17 cellular contexts compared by ENCODE assay signal in genomic region chr1:213123532-213123931, GRCh38.
DNase-seq lines count a peak whose midpoint lies in the region; ATAC-seq, FAIRE-seq and TF ChIP-seq lines count a peak whose summit lies in the region.
"Had no signal": no experiment of that assay in that cellular context is flagged by ENCODE, and none has a peak within 500 bp of the region (broad histone marks: within the 10 kb centered on the region; RNA-seq: fewer than 3 reads in every experiment).

No MANE protein-coding gene starts in this region.

- no peaks in the 10 kb centered on the region for H3K79me1 ChIP-seq in trophoblast cell (ENCODE audit: low read length)

- no peak overlapping the region for H3K4me3 Mint-ChIP-seq in activated CD8-positive, alpha-beta T cell treated with anti-CD3 and anti-CD28 coated beads for 36 hours
- H3K4me3 Mint-ChIP-seq: CD4-positive, alpha-beta T cell; type B pancreatic cell had no signal

- no peak overlapping the region for H3K4ac ChIP-seq in trophoblast cell (ENCODE audit: low read depth, low read length)

- H3K23ac ChIP-seq in trophoblast cell (ENCODE audit: low read length), result no peak overlapping the region

- no peak overlapping the region for H4K12ac ChIP-seq in trophoblast cell (ENCODE audit: low read depth, low read length)

- no peak overlapping the region for H3K14ac ChIP-seq in trophoblast cell (ENCODE audit: low read length)

- no peak overlapping the region for H2AFZ ChIP-seq in trophoblast cell (ENCODE audit: insufficient read depth, low read length, poor library complexity)

- no peak overlapping the region for H3K9ac ChIP-seq in trophoblast cell (ENCODE audit: low read length)
- H3K9ac ChIP-seq: KMS-11 had no signal

- no peaks in the 10 kb centered on the region for H3K36me3 ChIP-seq in trophoblast cell (ENCODE audit: control insufficient read depth in 1 of 2, insufficient read depth in 2 of 2, low read length in 2 of 2)

- H3K9me3 Mint-ChIP-seq in activated CD8-positive, alpha-beta T cell treated with anti-CD3 and anti-CD28 coated beads for 36 hours, result no peaks in the 10 kb centered on the region
- H3K9me3 Mint-ChIP-seq: CD4-positive, alpha-beta T cell; type B pancreatic cell had no signal

- H3K79me2 ChIP-seq in trophoblast cell (ENCODE audit: control insufficient read depth, insufficient read depth, low read length, poor library complexity), result no peaks in the 10 kb centered on the region

- intact Hi-C loops in activated CD8-positive, alpha-beta T cell treated with anti-CD3 and anti-CD28 coated beads for 36 hours (cut with micrococcal nuclease), result no loop called here

- H3K4me1 ChIP-seq in trophoblast cell (ENCODE audit: control insufficient read depth in 1 of 2, insufficient read depth in 2 of 2, low read length in 2 of 2), result peaks cover 5% of the 10 kb centered on the region in 2 experiments

- CTCF ChIA-PET in activated CD8-positive, alpha-beta T cell treated with anti-CD3 and anti-CD28 coated beads for 36 hours (lab: Charles Lee), result interaction anchor here (0.8 to 2.6 kb wide), 9 partner anchors 9 to 1207 kb away, joined by 3 to 7 read pairs (median 6); no protein-coding TSS in a partner anchor

- no peak overlapping the region for H4K8ac ChIP-seq in trophoblast cell (ENCODE audit: low read depth, low read length)

- H3K4me3 ChIP-seq in fibroblast of mammary gland (ENCODE audit: control insufficient read depth, low read depth, low read length), result no peak overlapping the region
- no peak overlapping the region for H3K4me3 ChIP-seq in trophoblast cell (ENCODE audit: low read depth, low read length)
- H3K4me3 ChIP-seq: gastroesophageal sphincter had no signal

- no peak overlapping the region for H2AK5ac ChIP-seq in trophoblast cell (ENCODE audit: low read length)

- no CpG with 5 or more reads among the region's 2 CpGs for WGBS in trophoblast cell (ENCODE audit: extremely low coverage, insufficient coverage, insufficient read length)

- no peak for TF ChIP-seq CTCF in fibroblast of mammary gland (conservative IDR thresholded peaks at IDR 0.05; ENCODE audit: control insufficient read depth, insufficient read depth, low read depth, low read length)
- no peak for TF ChIP-seq CTCF in activated CD8-positive, alpha-beta T cell treated with anti-CD3 and anti-CD28 coated beads for 36 hours (IDR thresholded peaks at IDR 0.05)

- no peak for ATAC-seq in HG02870 (IDR thresholded peaks at IDR 0.05; ENCODE audit: unreplicated experiment)
- ATAC-seq in activated CD8-positive, alpha-beta T cell treated with anti-CD3 and anti-CD28 coated beads for 36 hours, result no peak
- no peak for ATAC-seq in GM18861 (IDR thresholded peaks at IDR 0.05; ENCODE audit: unreplicated experiment)
- ATAC-seq: gastroesophageal sphincter had no signal

- no peaks in the 10 kb centered on the region for H3K27me3 ChIP-seq in trophoblast cell (ENCODE audit: insufficient read depth, low read length)
- H3K27me3 ChIP-seq: gastroesophageal sphincter had no signal

- no peak overlapping the region for H2BK120ac ChIP-seq in trophoblast cell (ENCODE audit: insufficient read depth, low read length, poor library complexity)

- no peaks in the 10 kb centered on the region for H3K36me3 Mint-ChIP-seq in activated CD8-positive, alpha-beta T cell treated with anti-CD3 and anti-CD28 coated beads for 36 hours (ENCODE audit: low read depth)
- H3K36me3 Mint-ChIP-seq: type B pancreatic cell had no signal

- H3K4me1 Mint-ChIP-seq in activated CD8-positive, alpha-beta T cell treated with anti-CD3 and anti-CD28 coated beads for 36 hours (ENCODE audit: low read depth), result no peaks in the 10 kb centered on the region

- H3K27ac ChIP-seq in trophoblast cell (ENCODE audit: low read depth, low read length), result peak overlapping the region; percentile 26
- H3K27ac ChIP-seq: gastroesophageal sphincter, KMS-11, VCaP had no signal

- no peak overlapping the region for H3K27ac Mint-ChIP-seq in activated CD8-positive, alpha-beta T cell treated with anti-CD3 and anti-CD28 coated beads for 36 hours
- H3K27ac Mint-ChIP-seq: CD4-positive, alpha-beta T cell had no signal

- H3K4me2 ChIP-seq in trophoblast cell (ENCODE audit: low read length), result no peak overlapping the region
- H3K4me2 ChIP-seq: KMS-11 had no signal

- no peaks in the 10 kb centered on the region for H3K27me3 Mint-ChIP-seq in activated CD8-positive, alpha-beta T cell treated with anti-CD3 and anti-CD28 coated beads for 36 hours
- H3K27me3 Mint-ChIP-seq: CD4-positive, alpha-beta T cell; type B pancreatic cell had no signal

- no peak overlapping the region for H2BK12ac ChIP-seq in trophoblast cell (ENCODE audit: low read length)

- no peak overlapping the region for H3K18ac ChIP-seq in trophoblast cell (ENCODE audit: low read length)

- POLR2A ChIA-PET in activated CD8-positive, alpha-beta T cell treated with anti-CD3 and anti-CD28 coated beads for 36 hours (lab: Charles Lee), result no interaction called here

- peak; percentile 81 for FAIRE-seq in RCC 7860 (lab: Jason Lieb, UNC)
- FAIRE-seq: H1 had no signal

- no peaks in the 10 kb centered on the region for H3K9me3 ChIP-seq in trophoblast cell (ENCODE audit: insufficient read depth, low read depth, low read length)
- H3K9me3 ChIP-seq: gastroesophageal sphincter had no signal

- peak; percentile 68 for DNase-seq in EH (ENCODE audit: low read depth)
- DNase-seq in RCC 7860 (ENCODE audit: low spot score), result peak; percentile 61
- DNase-seq in fibroblast of mammary gland (ENCODE audit: low read depth), result peak; percentile 72
- DNase-seq in trophoblast cell, result peak; percentile 33 to 80
- DNase-seq in HUDEP-2 (lab: John Stamatoyannopoulos, UW; ENCODE audit: unreplicated experiment in 76 of 76), result no peak
- no peak for DNase-seq in activated CD8-positive, alpha-beta T cell treated with anti-CD3 and anti-CD28 coated beads for 36 hours
- DNase-seq: CD4-positive, alpha-beta T cell; cerebellar nuclear complex; retina; RPMI8226 had no signal

- no peak overlapping the region for H2BK5ac ChIP-seq in trophoblast cell (ENCODE audit: low read depth, low read length, poor library complexity)

- no peak overlapping the region for H4K91ac ChIP-seq in trophoblast cell (ENCODE audit: low read depth, low read length)

Comparison
In these comparisons a context has a peak if more than half of its experiments do, and no peak if none do; other contexts are left out.
1. DNase-seq: peak in EH (single experiment), RCC 7860 (single experiment), fibroblast of mammary gland (single experiment) and trophoblast cell (2 of 2); none in HUDEP-2 (0 of 76) and activated CD8-positive, alpha-beta T cell treated with anti-CD3 and anti-CD28 coated beads for 36 hours (single experiment).